ENCODE assay signal across 8 cellular contexts in the genomic region with DNA sequence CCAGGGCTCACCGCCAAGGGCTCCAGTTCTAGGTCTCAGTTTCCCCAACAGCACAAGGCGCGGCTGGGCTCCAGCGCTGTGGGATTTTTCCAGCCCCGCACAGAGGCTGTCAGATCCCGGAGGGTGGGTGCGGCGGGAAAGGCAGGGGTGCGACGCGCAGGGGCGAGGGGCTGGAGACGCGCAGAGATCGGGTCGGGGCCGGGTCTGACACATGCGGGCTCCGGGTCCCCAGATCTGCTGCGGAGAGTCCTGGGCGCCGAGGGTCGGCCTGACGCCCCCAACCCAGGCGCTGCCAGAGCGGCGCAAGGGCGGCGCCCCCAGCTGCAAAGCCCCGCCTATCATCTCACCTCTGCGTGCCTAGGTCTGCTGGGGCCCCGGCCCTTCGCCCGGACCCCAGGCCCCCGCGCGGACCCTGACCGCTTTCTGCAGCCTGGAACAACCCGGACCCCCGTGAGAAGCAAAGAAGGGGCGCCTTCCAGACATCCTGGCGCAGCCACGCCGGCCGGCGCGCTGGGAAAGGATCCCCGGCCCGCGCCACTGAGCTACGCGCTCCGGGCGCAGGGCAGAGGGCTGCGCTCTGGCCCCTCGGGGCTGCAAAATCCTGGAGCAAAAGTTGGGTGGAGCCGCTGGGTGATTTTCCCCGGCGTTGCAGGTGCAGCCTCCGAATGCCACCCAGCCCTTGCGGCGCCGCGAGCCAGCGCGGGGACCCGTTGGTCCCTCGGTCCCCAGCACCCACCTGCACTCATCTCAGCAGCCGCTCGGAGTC. TPM values are rescaled to one million over a fixed set of nuclear protein-coding genes. Genes with fewer than 3 reads are reported as not detected.
DNase-seq lines count a peak whose midpoint lies in the region; ATAC-seq, FAIRE-seq and TF ChIP-seq lines count a peak whose summit lies in the region.

No MANE protein-coding gene starts in this region.

- H3K4me3 ChIP-seq in GM12864 (ENCODE audit: low read depth, low read length) (peak overlapping the region; percentile 53), Peyer's patch (peak overlapping the region; percentile 72 to 90 (median 84)), fibroblast of mammary gland (ENCODE audit: control insufficient read depth, low read depth, low read length) (peak overlapping the region; percentile 25), prostate gland (peak overlapping the region; percentile 60 to 82)

- intact Hi-C loops in prostate gland (cut with DNase I), result no loop called here

- DNase-seq in GM12864 (ENCODE audit: low read depth), result no peak
- no peak for DNase-seq in Peyer's patch
- DNase-seq in fibroblast of mammary gland (ENCODE audit: low read depth), result no peak
- no peak for DNase-seq in prostate gland (ENCODE audit: low spot score)
- DNase-seq in H54 (ENCODE audit: insufficient read length, low spot score), result no peak
- no peak for DNase-seq in NCI-H226
- no peak for DNase-seq in NCI-H1436 treated with DMSO at 0.1 percent for 48 hours (lab: John Stamatoyannopoulos, UW)

- H3K27ac ChIP-seq in Peyer's patch, result peak overlapping the region in 2 of 4 donors; percentile 27 to 66
- H3K27ac ChIP-seq in prostate gland, result no peak overlapping the region

- H3K36me3 ChIP-seq in Peyer's patch (no peaks in the 10 kb centered on the region), prostate gland (no peaks in the 10 kb centered on the region)

- H3K4me1 ChIP-seq in Peyer's patch, result peaks cover 0 to 21% (median 13%) of the 10 kb centered on the region in 4 donors
- peaks cover 10% of the 10 kb centered on the region for H3K4me1 ChIP-seq in prostate gland (replicated peaks)

- TF ChIP-seq CTCF in GM12864 (IDR thresholded peaks at IDR 0.05; ENCODE audit: low read depth, low read length, missing control alignments) (no peak), Peyer's patch (IDR thresholded peaks at IDR 0.05) (peak in 1 of 6 experiments; percentile 10), fibroblast of mammary gland (conservative IDR thresholded peaks at IDR 0.05; ENCODE audit: control insufficient read depth, insufficient read depth, low read depth, low read length) (no peak), prostate gland (IDR thresholded peaks at IDR 0.05) (no peak)

- FAIRE-seq in H54 (lab: Jason Lieb, UNC), result no peak

- H3K27me3 ChIP-seq in Peyer's patch (no peaks in the 10 kb centered on the region), prostate gland (replicated peaks; ENCODE audit: insufficient read depth) (peaks cover 5% of the 10 kb centered on the region)

- 3% methylated on average over 49 of the region's 70 CpGs for WGBS in prostate gland

- H3K9me3 ChIP-seq in Peyer's patch (no peaks in the 10 kb centered on the region), prostate gland (no peaks in the 10 kb centered on the region)

- ATAC-seq in GM19035 (IDR thresholded peaks at IDR 0.05; ENCODE audit: unreplicated experiment), result no peak

- TF ChIP-seq POLR2A in Peyer's patch (IDR thresholded peaks at IDR 0.05) (no peak), prostate gland (IDR thresholded peaks at IDR 0.05) (no peak), H54 (IDR thresholded peaks at IDR 0.05; ENCODE audit: low read depth, low read length) (no peak; the same call in 1 of the 2 replicates)

RNA-seq across cellular contexts. Expression of gene ABLIM2, which starts 0.5 kb away (rescaled TPM):
- total RNA-seq in Peyer's patch, result 10 to 100 TPM in 3 of 4 donors, 1 to 10 TPM in 1; 9.0 to 24.2 (median 11.7) TPM
- 1 to 10 TPM; 2.6 to 7.3 TPM for total RNA-seq in prostate gland

RNA-seq across cellular contexts. Expression of gene SH3TC1, which starts 41.0 kb away (rescaled TPM):
- 10 to 100 TPM in 2 of 4 donors, 1 to 10 TPM in 2; 4.2 to 88.3 (median 11.8) TPM for total RNA-seq in Peyer's patch
- 10 to 100 TPM; 22.4 to 37.5 TPM for total RNA-seq in prostate gland

Comparison
In these comparisons a context has a peak if more than half of its experiments do, and no peak if none do; other contexts are left out.
1. H3K4me3 ChIP-seq: peak in every context shown above with its lines; median percentile 84 in Peyer's patch; 71 in prostate gland; 53 in GM12864; 25 in fibroblast of mammary gland.